ENCODE assay signal across 21 cellular contexts in genomic region chr3:71376911-71377310, GRCh38.
DNase-seq lines count a peak whose midpoint lies in the region; ATAC-seq and TF ChIP-seq lines count a peak whose summit lies in the region.
"Had no signal": no experiment of that assay in that cellular context is flagged by ENCODE, and none has a peak within 500 bp of the region (broad histone marks: within the 10 kb centered on the region; RNA-seq: fewer than 3 reads in every experiment).

No MANE protein-coding gene starts in this region.

- no peak overlapping the region for H3K4me3 Mint-ChIP-seq in activated naive CD4-positive, alpha-beta T cell treated with anti-CD3 and anti-CD28 coated beads, Interleukin-2, amount 50 U/mL, for 24 hours
- H3K4me3 Mint-ChIP-seq in activated naive CD4-positive, alpha-beta T cell treated with anti-CD3 and anti-CD28 coated beads, Interleukin-2, amount 10 ng/mL, durations not matched to agents 7 days and 5 days = no peak overlapping the region
- no peak overlapping the region for H3K4me3 Mint-ChIP-seq in stimulated activated naive CD8-positive, alpha-beta T cell treated with anti-CD3 and anti-CD28 coated beads, Interleukin-15, Interleukin-2, amounts not matched to agents 100 ng/mL and 50 ng/mL, for 24 hours

- DNase-seq in activated naive CD4-positive, alpha-beta T cell treated with anti-CD3 and anti-CD28 coated beads, Interleukin-2, amount 10 ng/mL, durations not matched to agents 7 days and 5 days = no peak
- no peak for DNase-seq in activated naive CD4-positive, alpha-beta T cell treated with anti-CD3 and anti-CD28 coated beads, Interleukin-2, amount 50 U/mL, for 72 hours (ENCODE audit: low spot score in 2 of 2)
- DNase-seq in osteoblast (ENCODE audit: insufficient read length, low spot score, missing footprints) (no peak), lower leg skin (ENCODE audit: low spot score in 2 of 2) (no peak), retina (no peak)
- DNase-seq: activated CD4-positive, CD25-positive, alpha-beta regulatory T cell treated with anti-CD3 and anti-CD28 coated beads, Interleukin-2, amount 50 U/mL, for 72 hours; EL; HCEC 1CT; KG1; mesenchymal stem cell; MV-4-11; NCI-H187 treated with DMSO at 0.1 percent for 48 hours; stimulated activated CD4-positive, alpha-beta T cell treated with anti-CD3 and anti-CD28 coated beads, Interleukin-12 subunit alpha, Interleukin-12 subunit beta, amount 100 ng/mL, for 4 hours; stimulated activated CD8-positive, alpha-beta memory T cell treated with anti-CD3 and anti-CD28 coated beads, Interleukin-4, amount 100 ng/mL, for 48 hours; T1000 had no signal

- H3K27ac ChIP-seq in osteoblast (ENCODE audit: low read depth, low read length) = no peak overlapping the region
- H3K27ac ChIP-seq: C4-2B, cardiac muscle cell, suprapubic skin had no signal

- H4K20me1 ChIP-seq in osteoblast (ENCODE audit: insufficient read depth, low read length) = peaks cover 2% of the 10 kb centered on the region

- no peaks in the 10 kb centered on the region for H3K27me3 ChIP-seq in osteoblast (ENCODE audit: insufficient read depth, low read length)
- H3K27me3 ChIP-seq: cardiac muscle cell, suprapubic skin had no signal

- H3K79me2 ChIP-seq in osteoblast (ENCODE audit: insufficient read depth, low read length) = peaks cover 57% of the 10 kb centered on the region

- H3K4me3 ChIP-seq in osteoblast (ENCODE audit: insufficient read depth, low read length) (no peak overlapping the region), lower leg skin (ENCODE audit: low read depth, poor library complexity, severe bottlenecking) (no peak overlapping the region)
- H3K4me3 ChIP-seq: cardiac muscle cell, suprapubic skin had no signal

- TF ChIP-seq POLR2A in lower leg skin (IDR thresholded peaks at IDR 0.05) = no peak

- peaks cover 14% of the 10 kb centered on the region for H3K36me3 Mint-ChIP-seq in activated naive CD4-positive, alpha-beta T cell treated with anti-CD3 and anti-CD28 coated beads, Interleukin-2, amount 50 U/mL, for 24 hours
- peaks cover 8% of the 10 kb centered on the region for H3K36me3 Mint-ChIP-seq in activated naive CD4-positive, alpha-beta T cell treated with anti-CD3 and anti-CD28 coated beads, Interleukin-2, amount 10 ng/mL, durations not matched to agents 7 days and 5 days
- H3K36me3 Mint-ChIP-seq in activated naive CD4-positive, alpha-beta T cell treated with anti-CD3 and anti-CD28 coated beads, Interleukin-2, amount 50 U/mL, for 72 hours = peaks cover 0 to 5% of the 10 kb centered on the region in 2 donors
- H3K36me3 Mint-ChIP-seq in stimulated activated naive CD8-positive, alpha-beta T cell treated with anti-CD3 and anti-CD28 coated beads, Interleukin-15, Interleukin-2, amounts not matched to agents 100 ng/mL and 50 ng/mL, for 24 hours (ENCODE audit: low read depth) = peaks cover 8% of the 10 kb centered on the region

- peak overlapping the region; percentile 92 for H3K27ac Mint-ChIP-seq in activated naive CD4-positive, alpha-beta T cell treated with anti-CD3 and anti-CD28 coated beads, Interleukin-2, amount 50 U/mL, for 24 hours
- H3K27ac Mint-ChIP-seq in activated naive CD4-positive, alpha-beta T cell treated with anti-CD3 and anti-CD28 coated beads, Interleukin-2, amount 10 ng/mL, durations not matched to agents 7 days and 5 days = no peak overlapping the region
- peak overlapping the region; percentile 38 to 44 for H3K27ac Mint-ChIP-seq in activated naive CD4-positive, alpha-beta T cell treated with anti-CD3 and anti-CD28 coated beads, Interleukin-2, amount 50 U/mL, for 72 hours
- peak overlapping the region; percentile 90 for H3K27ac Mint-ChIP-seq in stimulated activated naive CD8-positive, alpha-beta T cell treated with anti-CD3 and anti-CD28 coated beads, Interleukin-15, Interleukin-2, amounts not matched to agents 100 ng/mL and 50 ng/mL, for 24 hours

- peaks cover 84% of the 10 kb centered on the region for H3K4me1 Mint-ChIP-seq in activated naive CD4-positive, alpha-beta T cell treated with anti-CD3 and anti-CD28 coated beads, Interleukin-2, amount 50 U/mL, for 24 hours
- peaks cover 29% of the 10 kb centered on the region for H3K4me1 Mint-ChIP-seq in activated naive CD4-positive, alpha-beta T cell treated with anti-CD3 and anti-CD28 coated beads, Interleukin-2, amount 10 ng/mL, durations not matched to agents 7 days and 5 days
- H3K4me1 Mint-ChIP-seq in stimulated activated naive CD8-positive, alpha-beta T cell treated with anti-CD3 and anti-CD28 coated beads, Interleukin-15, Interleukin-2, amounts not matched to agents 100 ng/mL and 50 ng/mL, for 24 hours (ENCODE audit: low read depth) = peaks cover 96% of the 10 kb centered on the region

- no peak for TF ChIP-seq CTCF in osteoblast (IDR thresholded peaks at IDR 0.05; ENCODE audit: extremely low read depth, low read depth, low read length)
- no peak for TF ChIP-seq CTCF in lower leg skin (IDR thresholded peaks at IDR 0.05)

- CTCF ChIA-PET in activated naive CD4-positive, alpha-beta T cell treated with anti-CD3 and anti-CD28 coated beads, Interleukin-2, amount 10 ng/mL, durations not matched to agents 7 days and 5 days (lab: Charles Lee) = interaction anchor here (1.2 kb wide), 1 partner anchor 11 kb away, joined by 4 read pairs; no protein-coding TSS in a partner anchor

- H3K27me3 Mint-ChIP-seq in activated naive CD4-positive, alpha-beta T cell treated with anti-CD3 and anti-CD28 coated beads, Interleukin-2, amount 50 U/mL, for 24 hours = no peaks in the 10 kb centered on the region
- peaks cover 15% of the 10 kb centered on the region for H3K27me3 Mint-ChIP-seq in activated naive CD4-positive, alpha-beta T cell treated with anti-CD3 and anti-CD28 coated beads, Interleukin-2, amount 10 ng/mL, durations not matched to agents 7 days and 5 days
- no peaks in the 10 kb centered on the region for H3K27me3 Mint-ChIP-seq in stimulated activated naive CD8-positive, alpha-beta T cell treated with anti-CD3 and anti-CD28 coated beads, Interleukin-15, Interleukin-2, amounts not matched to agents 100 ng/mL and 50 ng/mL, for 24 hours

- H2AFZ ChIP-seq in osteoblast (ENCODE audit: low read length) = no peak overlapping the region

- H3K4me1 ChIP-seq in osteoblast (ENCODE audit: insufficient read depth, low read length) = peaks cover 13% of the 10 kb centered on the region
- H3K4me1 ChIP-seq: suprapubic skin had no signal

- no peak overlapping the region for H3K4me2 ChIP-seq in osteoblast (ENCODE audit: insufficient read depth, low read length)

- no peaks in the 10 kb centered on the region for H3K9me3 Mint-ChIP-seq in activated naive CD4-positive, alpha-beta T cell treated with anti-CD3 and anti-CD28 coated beads, Interleukin-2, amount 50 U/mL, for 24 hours
- H3K9me3 Mint-ChIP-seq in activated naive CD4-positive, alpha-beta T cell treated with anti-CD3 and anti-CD28 coated beads, Interleukin-2, amount 10 ng/mL, durations not matched to agents 7 days and 5 days = no peaks in the 10 kb centered on the region
- no peaks in the 10 kb centered on the region for H3K9me3 Mint-ChIP-seq in activated naive CD4-positive, alpha-beta T cell treated with anti-CD3 and anti-CD28 coated beads, Interleukin-2, amount 50 U/mL, for 72 hours
- H3K9me3 Mint-ChIP-seq in stimulated activated naive CD8-positive, alpha-beta T cell treated with anti-CD3 and anti-CD28 coated beads, Interleukin-15, Interleukin-2, amounts not matched to agents 100 ng/mL and 50 ng/mL, for 24 hours = no peaks in the 10 kb centered on the region

- ATAC-seq in HG02938 (IDR thresholded peaks at IDR 0.05; ENCODE audit: unreplicated experiment) = peak; percentile 49
- ATAC-seq in activated naive CD4-positive, alpha-beta T cell treated with anti-CD3 and anti-CD28 coated beads, Interleukin-2, amount 50 U/mL, for 72 hours = peak in 1 of 2 donors; percentile 42

- no peaks in the 10 kb centered on the region for H3K9me3 ChIP-seq in osteoblast (ENCODE audit: low read depth, low read length)
- H3K9me3 ChIP-seq: suprapubic skin had no signal

- intact Hi-C loops in lower leg skin (cut with DNase I; ENCODE audit: low total_unique reads) = no loop called here

- WGBS in lower leg skin, 2 donors = 72 to 94% methylated on average over 4 of the region's 4 CpGs

- H3K36me3 ChIP-seq in osteoblast (ENCODE audit: insufficient read depth, low read length) = no peaks in the 10 kb centered on the region
- H3K36me3 ChIP-seq: cardiac muscle cell, suprapubic skin had no signal
